ENCODE assay signal across 1 cellular context in genomic region chr17:20314834-20315233, GRCh38.
TF ChIP-seq lines count a peak whose summit lies in the region.

No MANE protein-coding gene starts in this region.

TF ChIP-seq in WTC11, 78 proteins besides CTCF, POLR2A, EP300 and RAD21 (continued from another document):
- TF ChIP-seq TEAD1 (CRISPR knock-in tag; IDR thresholded peaks at IDR 0.05), result no peak
- no peak for TF ChIP-seq SMAD4 (CRISPR knock-in tag; IDR thresholded peaks at IDR 0.05)
TF ChIP-seq in WTC11: peak in this region for 0.
